ENCODE assay signal across 12 cellular contexts in genomic region chr3:60579734-60580133, GRCh38.
A peak's percentile ranks its signal among the peaks of the same experiment; 100 is the strongest.
DNase-seq lines count a peak whose midpoint lies in the region; TF ChIP-seq lines count a peak whose summit lies in the region.
"Had no signal": no experiment of that assay in that cellular context is flagged by ENCODE, and none has a peak within 500 bp of the region (broad histone marks: within the 10 kb centered on the region; RNA-seq: fewer than 3 reads in every experiment).

No MANE protein-coding gene starts in this region.

- no peak overlapping the region for H4K91ac ChIP-seq in trophoblast cell (ENCODE audit: low read depth, low read length)

- BruUV-seq in Calu3 (replicated peaks; lab: Mats Ljungman, UMichigan), result no TSS peak

- CTCF ChIA-PET in Calu3 (lab: Charles Lee), result no interaction called here
- CTCF ChIA-PET in activated CD4-positive, alpha-beta memory T cell treated with anti-CD3 and anti-CD28 coated beads, Interleukin-2, amount 10 ng/mL, durations not matched to agents 7 days and 5 days (lab: Charles Lee), result no interaction called here
- CTCF ChIA-PET in activated naive CD4-positive, alpha-beta T cell treated with anti-CD3 and anti-CD28 coated beads for 36 hours (lab: Charles Lee), result no interaction called here

- H3K18ac ChIP-seq in trophoblast cell (ENCODE audit: low read length), result no peak overlapping the region

- peaks cover 2 to 6% of the 10 kb centered on the region in 2 experiments for H3K4me1 ChIP-seq in trophoblast cell (ENCODE audit: control insufficient read depth in 1 of 2, insufficient read depth in 2 of 2, low read length in 2 of 2)

- no peak overlapping the region for H2BK5ac ChIP-seq in trophoblast cell (ENCODE audit: low read depth, low read length, poor library complexity)

- no peak overlapping the region for H3K23ac ChIP-seq in trophoblast cell (ENCODE audit: low read length)

- H3K79me2 ChIP-seq in trophoblast cell (ENCODE audit: control insufficient read depth, insufficient read depth, low read length, poor library complexity), result no peaks in the 10 kb centered on the region

- H2AK5ac ChIP-seq in trophoblast cell (ENCODE audit: low read length), result no peak overlapping the region

- H3K9me3 Mint-ChIP-seq in Calu3 (ENCODE audit: low read depth, unreplicated experiment) (peaks cover 9% of the 10 kb centered on the region), nephron progenitor cell (no peaks in the 10 kb centered on the region)
- no peaks in the 10 kb centered on the region for H3K9me3 Mint-ChIP-seq in activated CD4-positive, alpha-beta memory T cell treated with anti-CD3 and anti-CD28 coated beads, Interleukin-2, amount 10 ng/mL, durations not matched to agents 7 days and 5 days
- H3K9me3 Mint-ChIP-seq in activated naive CD4-positive, alpha-beta T cell treated with anti-CD3 and anti-CD28 coated beads for 36 hours, result no peaks in the 10 kb centered on the region
- H3K9me3 Mint-ChIP-seq: activated CD8-positive, alpha-beta T cell treated with anti-CD3 and anti-CD28 coated beads for 36 hours; activated naive CD4-positive, alpha-beta T cell treated with anti-CD3 and anti-CD28 coated beads, Interleukin-2, amount 10 ng/mL, durations not matched to agents 7 days and 5 days had no signal

- H3K4me3 ChIP-seq in trophoblast cell (ENCODE audit: low read depth, low read length), result no peak overlapping the region

- H2BK12ac ChIP-seq in trophoblast cell (ENCODE audit: low read length), result no peak overlapping the region

- peak; percentile 46 for DNase-seq in DMS79 (lab: John Stamatoyannopoulos, UW)
- peak; percentile 19 for DNase-seq in NCI-H226
- peak; percentile 64 for DNase-seq in epithelial cell of prostate (ENCODE audit: low read depth, low spot score)
- peak; percentile 73 to 91 for DNase-seq in trophoblast cell
- no peak for DNase-seq in Calu3
- no peak for DNase-seq in nephron progenitor cell
- DNase-seq in activated CD4-positive, alpha-beta memory T cell treated with anti-CD3 and anti-CD28 coated beads, Interleukin-2, amount 10 ng/mL, durations not matched to agents 7 days and 5 days, result no peak
- DNase-seq in activated naive CD4-positive, alpha-beta T cell treated with anti-CD3 and anti-CD28 coated beads for 36 hours, result no peak
- DNase-seq: activated CD8-positive, alpha-beta T cell treated with anti-CD3 and anti-CD28 coated beads for 36 hours; activated naive CD4-positive, alpha-beta T cell treated with anti-CD3 and anti-CD28 coated beads, Interleukin-2, amount 10 ng/mL, durations not matched to agents 7 days and 5 days; NCI-H774; stimulated activated naive CD8-positive, alpha-beta T cell treated with anti-CD3 and anti-CD28 coated beads, Interleukin-15, Interleukin-2, amounts not matched to agents 100 U/mL and 50 U/mL, for 24 hours had no signal

- H3K27ac ChIP-seq in epithelial cell of prostate (no peak overlapping the region), trophoblast cell (ENCODE audit: low read depth, low read length) (peak overlapping the region; percentile 62)

- H3K36me3 Mint-ChIP-seq in Calu3 (ENCODE audit: insufficient read depth, unreplicated experiment) (no peaks in the 10 kb centered on the region), nephron progenitor cell (ENCODE audit: low read depth) (no peaks in the 10 kb centered on the region)
- H3K36me3 Mint-ChIP-seq in activated CD4-positive, alpha-beta memory T cell treated with anti-CD3 and anti-CD28 coated beads, Interleukin-2, amount 10 ng/mL, durations not matched to agents 7 days and 5 days (ENCODE audit: low read depth), result no peaks in the 10 kb centered on the region
- no peaks in the 10 kb centered on the region for H3K36me3 Mint-ChIP-seq in activated naive CD4-positive, alpha-beta T cell treated with anti-CD3 and anti-CD28 coated beads for 36 hours (ENCODE audit: low read depth)
- H3K36me3 Mint-ChIP-seq: activated naive CD4-positive, alpha-beta T cell treated with anti-CD3 and anti-CD28 coated beads, Interleukin-2, amount 10 ng/mL, durations not matched to agents 7 days and 5 days had no signal

- H3K4me3 Mint-ChIP-seq in Calu3 (ENCODE audit: low read depth, unreplicated experiment) (no peak overlapping the region), nephron progenitor cell (no peak overlapping the region)
- H3K4me3 Mint-ChIP-seq in activated CD4-positive, alpha-beta memory T cell treated with anti-CD3 and anti-CD28 coated beads, Interleukin-2, amount 10 ng/mL, durations not matched to agents 7 days and 5 days, result no peak overlapping the region
- H3K4me3 Mint-ChIP-seq in activated naive CD4-positive, alpha-beta T cell treated with anti-CD3 and anti-CD28 coated beads for 36 hours, result no peak overlapping the region
- H3K4me3 Mint-ChIP-seq: activated CD8-positive, alpha-beta T cell treated with anti-CD3 and anti-CD28 coated beads for 36 hours; activated naive CD4-positive, alpha-beta T cell treated with anti-CD3 and anti-CD28 coated beads, Interleukin-2, amount 10 ng/mL, durations not matched to agents 7 days and 5 days had no signal

- no peak overlapping the region for H4K12ac ChIP-seq in trophoblast cell (ENCODE audit: low read depth, low read length)

- no peak overlapping the region for H4K8ac ChIP-seq in trophoblast cell (ENCODE audit: low read depth, low read length)

- H2BK120ac ChIP-seq in trophoblast cell (ENCODE audit: insufficient read depth, low read length, poor library complexity), result no peak overlapping the region

- H3K9me3 ChIP-seq in trophoblast cell (ENCODE audit: insufficient read depth, low read depth, low read length), result no peaks in the 10 kb centered on the region

- H3K4me1 Mint-ChIP-seq in Calu3 (ENCODE audit: low read depth, unreplicated experiment), result no peaks in the 10 kb centered on the region
- H3K4me1 Mint-ChIP-seq in nephron progenitor cell, result peaks cover 11% of the 10 kb centered on the region
- H3K4me1 Mint-ChIP-seq in activated CD4-positive, alpha-beta memory T cell treated with anti-CD3 and anti-CD28 coated beads, Interleukin-2, amount 10 ng/mL, durations not matched to agents 7 days and 5 days, result no peaks in the 10 kb centered on the region
- H3K4me1 Mint-ChIP-seq in activated naive CD4-positive, alpha-beta T cell treated with anti-CD3 and anti-CD28 coated beads for 36 hours (ENCODE audit: low read depth), result no peaks in the 10 kb centered on the region
- H3K4me1 Mint-ChIP-seq: activated naive CD4-positive, alpha-beta T cell treated with anti-CD3 and anti-CD28 coated beads, Interleukin-2, amount 10 ng/mL, durations not matched to agents 7 days and 5 days had no signal

- intact Hi-C loops in Calu3 (cut with micrococcal nuclease; ENCODE audit: unreplicated experiment), result loop anchor here (10.0 kb wide), 1 partner anchor 795 kb away; no protein-coding TSS in a partner anchor
- intact Hi-C loops in activated naive CD4-positive, alpha-beta T cell treated with anti-CD3 and anti-CD28 coated beads for 36 hours (cut with micrococcal nuclease), result no loop called here

- no peak overlapping the region for H3K9ac ChIP-seq in trophoblast cell (ENCODE audit: low read length)

- no peak overlapping the region for H3K4ac ChIP-seq in trophoblast cell (ENCODE audit: low read depth, low read length)

- POLR2A ChIA-PET in activated CD4-positive, alpha-beta memory T cell treated with anti-CD3 and anti-CD28 coated beads, Interleukin-2, amount 10 ng/mL, durations not matched to agents 7 days and 5 days (lab: Charles Lee), result no interaction called here

- no peaks in the 10 kb centered on the region for H3K27me3 Mint-ChIP-seq in Calu3 (ENCODE audit: unreplicated experiment)
- peaks cover 2% of the 10 kb centered on the region for H3K27me3 Mint-ChIP-seq in nephron progenitor cell (ENCODE audit: low read depth, poor library complexity)
- H3K27me3 Mint-ChIP-seq in activated CD4-positive, alpha-beta memory T cell treated with anti-CD3 and anti-CD28 coated beads, Interleukin-2, amount 10 ng/mL, durations not matched to agents 7 days and 5 days, result peaks cover 2% of the 10 kb centered on the region
- no peaks in the 10 kb centered on the region for H3K27me3 Mint-ChIP-seq in activated naive CD4-positive, alpha-beta T cell treated with anti-CD3 and anti-CD28 coated beads for 36 hours (ENCODE audit: low read depth)
- H3K27me3 Mint-ChIP-seq: activated CD8-positive, alpha-beta T cell treated with anti-CD3 and anti-CD28 coated beads for 36 hours; activated naive CD4-positive, alpha-beta T cell treated with anti-CD3 and anti-CD28 coated beads, Interleukin-2, amount 10 ng/mL, durations not matched to agents 7 days and 5 days had no signal

- H3K36me3 ChIP-seq in trophoblast cell (ENCODE audit: control insufficient read depth in 1 of 2, insufficient read depth in 2 of 2, low read length in 2 of 2), result no peaks in the 10 kb centered on the region

- H3K27ac Mint-ChIP-seq in Calu3 (ENCODE audit: unreplicated experiment), result no peak overlapping the region
- no peak overlapping the region for H3K27ac Mint-ChIP-seq in nephron progenitor cell
- H3K27ac Mint-ChIP-seq in activated CD4-positive, alpha-beta memory T cell treated with anti-CD3 and anti-CD28 coated beads, Interleukin-2, amount 10 ng/mL, durations not matched to agents 7 days and 5 days, result no peak overlapping the region
- no peak overlapping the region for H3K27ac Mint-ChIP-seq in activated naive CD4-positive, alpha-beta T cell treated with anti-CD3 and anti-CD28 coated beads for 36 hours
- H3K27ac Mint-ChIP-seq: activated CD8-positive, alpha-beta T cell treated with anti-CD3 and anti-CD28 coated beads for 36 hours; activated naive CD4-positive, alpha-beta T cell treated with anti-CD3 and anti-CD28 coated beads, Interleukin-2, amount 10 ng/mL, durations not matched to agents 7 days and 5 days had no signal

- TF ChIP-seq CTCF in Calu3 (IDR thresholded peaks at IDR 0.05; ENCODE audit: unreplicated experiment), result no peak
- no peak for TF ChIP-seq CTCF in nephron progenitor cell (IDR thresholded peaks at IDR 0.05)

- no peak overlapping the region for H3K14ac ChIP-seq in trophoblast cell (ENCODE audit: low read length)

- WGBS in trophoblast cell (ENCODE audit: extremely low coverage, insufficient coverage, insufficient read length), result no CpG with 5 or more reads among the region's 5 CpGs

- peaks cover 16% of the 10 kb centered on the region for H3K79me1 ChIP-seq in trophoblast cell (ENCODE audit: low read length)

- no peaks in the 10 kb centered on the region for H3K27me3 ChIP-seq in trophoblast cell (ENCODE audit: insufficient read depth, low read length)

- no peak overlapping the region for H3K4me2 ChIP-seq in trophoblast cell (ENCODE audit: low read length)

- no peak overlapping the region for H2AFZ ChIP-seq in trophoblast cell (ENCODE audit: insufficient read depth, low read length, poor library complexity)

Comparison
In these comparisons a context has a peak if more than half of its experiments do, and no peak if none do; other contexts are left out.
1. DNase-seq: peak in DMS79 (single experiment), NCI-H226 (single experiment), epithelial cell of prostate (single experiment) and trophoblast cell (2 of 2); none in Calu3 (single experiment), nephron progenitor cell (single experiment), activated CD4-positive, alpha-beta memory T cell treated with anti-CD3 and anti-CD28 coated beads, Interleukin-2, amount 10 ng/mL, durations not matched to agents 7 days and 5 days (single experiment) and activated naive CD4-positive, alpha-beta T cell treated with anti-CD3 and anti-CD28 coated beads for 36 hours (single experiment).